Comparison of ENCODE assay signal across 17 cellular contexts in genomic region chr1:14696766-14697165, GRCh38.
"Had no signal": no experiment of that assay in that cellular context is flagged by ENCODE, and none has a peak within 500 bp of the region (broad histone marks: within the 10 kb centered on the region; RNA-seq: fewer than 3 reads in every experiment).

No MANE protein-coding gene starts in this region.

- H3K36me3 Mint-ChIP-seq: memory B cell; naive B cell; natural killer cell treated with Interleukin-12 subunit alpha and Interleukin-12 subunit beta and Interleukin-15 and Interleukin-18, amount 100 ng/mL, for 72 hours; type B pancreatic cell had no signal

- H3K9me3 Mint-ChIP-seq: effector memory CD8-positive, alpha-beta T cell; naive B cell; natural killer cell treated with Interleukin-12 subunit alpha and Interleukin-12 subunit beta and Interleukin-15 and Interleukin-18, amount 100 ng/mL, for 72 hours; type B pancreatic cell had no signal

- DNase-seq: cortex of kidney; effector memory CD8-positive, alpha-beta T cell; head of caudate nucleus; mucosa of descending colon; naive B cell; nucleus accumbens; right lobe of liver; small intestine; stimulated activated CD4-positive, alpha-beta T cell treated with anti-CD3 and anti-CD28 coated beads, Interleukin-1b, Interleukin-23, amount 100 ng/mL, for 48 hours; stimulated activated CD4-positive, alpha-beta T cell treated with anti-CD3 and anti-CD28 coated beads, Interleukin-4, amount 100 ng/mL, for 1 hour; stimulated activated CD8-positive, alpha-beta memory T cell treated with anti-CD3 and anti-CD28 coated beads, Interleukin-4, amount 100 ng/mL, for 48 hours; stimulated activated naive CD4-positive, alpha-beta T cell; stimulated activated naive CD8-positive, alpha-beta T cell treated with anti-CD3 and anti-CD28 coated beads, Interleukin-15, amount 100 ng/mL, for 72 hours; tibial artery had no signal

- H3K27ac Mint-ChIP-seq: effector memory CD8-positive, alpha-beta T cell; memory B cell; natural killer cell treated with Interleukin-12 subunit alpha and Interleukin-12 subunit beta and Interleukin-15 and Interleukin-18, amount 100 ng/mL, for 72 hours; type B pancreatic cell had no signal

- H3K4me1 Mint-ChIP-seq: memory B cell; naive B cell; stimulated activated naive CD8-positive, alpha-beta T cell treated with anti-CD3 and anti-CD28 coated beads, Interleukin-15, amount 100 ng/mL, for 72 hours had no signal

- H3K4me3 Mint-ChIP-seq: effector memory CD8-positive, alpha-beta T cell; memory B cell; natural killer cell treated with Interleukin-12 subunit alpha and Interleukin-12 subunit beta and Interleukin-15 and Interleukin-18, amount 100 ng/mL, for 72 hours; stimulated activated naive CD8-positive, alpha-beta T cell treated with anti-CD3 and anti-CD28 coated beads, Interleukin-15, amount 100 ng/mL, for 72 hours; type B pancreatic cell had no signal

- H3K27me3 Mint-ChIP-seq: type B pancreatic cell had no signal
